In the genomic region with DNA sequence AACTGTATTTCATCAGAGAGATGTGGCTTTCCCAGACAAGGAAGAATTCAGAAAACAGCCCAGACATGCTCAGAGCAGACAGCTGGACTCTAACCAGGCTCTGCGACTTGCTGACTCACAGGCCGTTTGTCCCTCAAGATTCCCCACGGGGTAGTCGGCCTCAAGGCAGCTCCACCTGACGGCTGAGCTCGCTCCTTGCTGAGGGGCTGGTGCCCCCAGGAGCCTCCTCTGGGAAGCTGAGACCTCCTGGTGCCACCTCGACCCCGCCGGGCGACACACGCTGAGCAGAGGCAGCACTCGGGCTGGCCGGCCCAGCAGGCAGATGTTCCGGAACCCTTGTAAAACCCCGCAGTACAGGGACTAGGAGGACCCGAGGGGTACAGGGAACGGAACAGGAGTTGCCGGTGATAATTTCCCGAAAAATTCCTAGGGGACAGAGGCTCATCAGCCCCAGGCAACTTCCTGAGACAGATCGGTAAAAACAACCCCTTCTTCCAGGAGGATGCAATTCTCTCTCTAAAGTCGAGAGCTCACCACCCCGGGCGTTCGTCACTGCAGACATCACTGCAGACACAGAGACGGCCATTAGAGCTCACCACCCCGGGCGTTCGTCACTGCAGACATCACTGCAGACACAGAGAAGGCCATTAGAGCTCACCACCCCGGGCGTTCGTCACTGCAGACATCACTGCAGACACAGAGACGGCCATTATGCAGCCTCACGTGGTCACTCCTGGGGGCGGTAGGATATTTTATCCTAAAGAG, we compare ENCODE assay signal across 9 cellular contexts. TPM values are rescaled to one million over a fixed set of nuclear protein-coding genes. Genes with fewer than 3 reads are reported as not detected.
DNase-seq lines count a peak whose midpoint lies in the region; ATAC-seq, FAIRE-seq and TF ChIP-seq lines count a peak whose summit lies in the region.
"Had no signal": no experiment of that assay in that cellular context is flagged by ENCODE, and none has a peak within 500 bp of the region (broad histone marks: within the 10 kb centered on the region; RNA-seq: fewer than 3 reads in every experiment).

No MANE protein-coding gene starts in this region.

- H3K36me3 ChIP-seq in bronchial epithelial cell (ENCODE audit: control insufficient read depth, insufficient read depth, low read length), result no peaks in the 10 kb centered on the region

- DNase-seq in EH (ENCODE audit: low read depth) (peak; percentile 71), bronchial epithelial cell (ENCODE audit: low read depth) (peak; percentile 53), right cardiac atrium (peak; percentile 61 to 81 (median 76)), skeletal muscle cell (ENCODE audit: low read depth) (no peak), NCI-H69 (lab: John Stamatoyannopoulos, UW) (no peak)
- DNase-seq: NCI-H524 treated with DMSO at 0.1 percent for 48 hours had no signal

- no peaks in the 10 kb centered on the region for H3K9me3 ChIP-seq in right cardiac atrium (ENCODE audit: control insufficient read depth, low read length)

- intact Hi-C loops in right cardiac atrium (cut with DNase I), result no loop called here

- ATAC-seq in right cardiac atrium (peak; percentile 29 to 42), HG02884 (IDR thresholded peaks at IDR 0.05; ENCODE audit: unreplicated experiment) (no peak), GM19023 (IDR thresholded peaks at IDR 0.05; ENCODE audit: unreplicated experiment) (no peak)
- no peak for ATAC-seq in activated CD4-positive, CD25-positive, alpha-beta regulatory T cell treated with anti-CD3 and anti-CD28 coated beads, Interleukin-2, amount 50 U/mL, for 24 hours

- no peak for FAIRE-seq in bronchial epithelial cell (lab: Jason Lieb, UNC)

- no peak for TF ChIP-seq CTCF in bronchial epithelial cell (IDR thresholded peaks at IDR 0.05; ENCODE audit: insufficient read depth, low read length, severe bottlenecking)

- no peaks in the 10 kb centered on the region for H3K27me3 ChIP-seq in bronchial epithelial cell (ENCODE audit: control insufficient read depth, insufficient read depth, low read length)
- H3K27me3 ChIP-seq in right cardiac atrium (ENCODE audit: control insufficient read depth, insufficient read depth), result no peaks in the 10 kb centered on the region

- WGBS in right cardiac atrium, result 49% methylated on average over 34 of the region's 34 CpGs

- H3K4me3 ChIP-seq in bronchial epithelial cell (ENCODE audit: low read depth, low read length), result no peak overlapping the region
- peak overlapping the region; percentile 25 for H3K4me3 ChIP-seq in right cardiac atrium (ENCODE audit: low read length)
- H3K4me3 ChIP-seq in skeletal muscle cell (ENCODE audit: low read depth, low read length), result peak overlapping the region; percentile 20

- H3K27ac ChIP-seq in right cardiac atrium (ENCODE audit: low read length), result peak overlapping the region; percentile 87

- peaks cover 2% of the 10 kb centered on the region for H3K4me1 ChIP-seq in right cardiac atrium (ENCODE audit: control insufficient read depth, insufficient read depth, low read length)

RNA-seq across cellular contexts. Expression of a gene that starts 19.9 kb away (rescaled TPM):
- total RNA-seq in bronchial epithelial cell, result 6.1 and 11.3 TPM in 2 replicates
- 10 to 100 TPM in 2 of 4 donors, 1 to 10 TPM in 2; 4.7 to 11.5 (median 10.2) TPM for total RNA-seq in right cardiac atrium
- 6.7 TPM for polyA plus RNA-seq in right cardiac atrium

Comparison
In these comparisons a context has a peak if more than half of its experiments do, and no peak if none do; other contexts are left out.
1. DNase-seq: peak in EH (single experiment), bronchial epithelial cell (single experiment) and right cardiac atrium (3 of 3); none in skeletal muscle cell (single experiment) and NCI-H69 (single experiment).
2. ATAC-seq: peak in right cardiac atrium (2 of 2); none in HG02884 (single experiment), activated CD4-positive, CD25-positive, alpha-beta regulatory T cell treated with anti-CD3 and anti-CD28 coated beads, Interleukin-2, amount 50 U/mL, for 24 hours (0 of 2) and GM19023 (single experiment).